Comparison of ENCODE assay signal across 8 cellular contexts in the genomic region with DNA sequence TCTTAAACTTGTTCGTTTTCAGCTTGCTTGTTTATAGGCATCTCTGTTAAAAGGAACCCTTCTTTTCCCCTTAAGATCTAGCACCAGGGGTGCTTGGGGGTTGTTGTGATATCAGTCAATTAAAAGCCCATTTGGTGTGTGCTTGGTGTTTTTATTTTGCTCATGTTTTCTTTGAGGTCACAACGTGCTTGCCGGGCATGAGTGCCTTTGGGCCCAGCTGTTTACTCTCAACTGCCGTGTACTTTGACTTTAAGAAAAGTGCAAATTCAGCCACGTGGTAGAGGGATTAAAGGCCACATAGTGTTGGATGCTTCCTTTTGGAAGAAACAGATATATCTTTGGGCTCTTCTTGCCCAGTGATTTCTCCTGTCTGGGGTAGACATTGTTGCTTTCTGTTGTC. TPM values are rescaled to one million over a fixed set of nuclear protein-coding genes. Genes with fewer than 3 reads are reported as not detected.
DNase-seq lines count a peak whose midpoint lies in the region; ATAC-seq, FAIRE-seq and TF ChIP-seq lines count a peak whose summit lies in the region.

No MANE protein-coding gene starts in this region.

- H3K9me3 ChIP-seq in adrenal gland (replicated peaks in 1 of 3) (no peaks in the 10 kb centered on the region), tibial nerve (no peaks in the 10 kb centered on the region)

- no peak overlapping the region for H3K23ac ChIP-seq in mesendoderm (ENCODE audit: low read length)

- no peak overlapping the region for H2BK120ac ChIP-seq in mesendoderm (ENCODE audit: low read depth, low read length)

- peak overlapping the region in 3 of 5 donors; percentile 7 to 62 (median 56) for H3K27ac ChIP-seq in adrenal gland
- no peak overlapping the region for H3K27ac ChIP-seq in mesendoderm (ENCODE audit: low read depth, low read length)
- H3K27ac ChIP-seq in tibial nerve, result peak overlapping the region; percentile 17 to 58 (median 46)

- H3K56ac ChIP-seq in mesendoderm (ENCODE audit: low read length), result peak overlapping the region; percentile 46

- peaks cover 6% of the 10 kb centered on the region for H3K79me1 ChIP-seq in mesendoderm (ENCODE audit: low read length)

- H3K4me3 ChIP-seq in adrenal gland (peak overlapping the region in 1 of 4 donors; percentile 31), mesendoderm (ENCODE audit: low read length) (no peak overlapping the region), tibial nerve (peak overlapping the region in 1 of 4 donors; percentile 10)

- WGBS in adrenal gland, 4 donors, result 2 to 8% (median 6%) methylated on average over 5 of the region's 5 CpGs
- WGBS in mesendoderm (ENCODE audit: extremely low coverage, insufficient coverage, low lambda C conversion rate), result no CpG with 5 or more reads among the region's 5 CpGs
- 0 to 6% methylated on average over 5 of the region's 5 CpGs for WGBS in tibial nerve, 2 donors

- peak overlapping the region; percentile 47 for H3K4me3 Mint-ChIP-seq in activated T-cell treated with anti-CD3 and anti-CD28 coated beads, Interleukin-2, amount 50 U/mL, for 4 hours

- peak overlapping the region; percentile 19 for H3K9ac ChIP-seq in mesendoderm (ENCODE audit: low read length)

- peaks cover 44% of the 10 kb centered on the region for H3K4me1 Mint-ChIP-seq in activated T-cell treated with anti-CD3 and anti-CD28 coated beads, Interleukin-2, amount 50 U/mL, for 4 hours (ENCODE audit: low read depth)

- H3K18ac ChIP-seq in mesendoderm (ENCODE audit: low read length), result no peak overlapping the region

- H3K4me1 ChIP-seq in adrenal gland (replicated peaks in 1 of 2) (peaks cover 40 to 68% of the 10 kb centered on the region in 2 donors), mesendoderm (ENCODE audit: control insufficient read depth, low read depth, low read length) (peaks cover 15% of the 10 kb centered on the region), tibial nerve (peaks cover 0 to 88% (median 58%) of the 10 kb centered on the region in 4 donors)

- H3K27me3 ChIP-seq in adrenal gland (no peaks in the 10 kb centered on the region), mesendoderm (ENCODE audit: insufficient read depth, low read length, poor library complexity) (no peaks in the 10 kb centered on the region), tibial nerve (no peaks in the 10 kb centered on the region)

- FAIRE-seq in H54 (lab: Jason Lieb, UNC), result no peak

- no peak for ATAC-seq in activated T-cell treated with anti-CD3 and anti-CD28 coated beads, Interleukin-2, amount 50 U/mL, for 4 hours
- no peak for ATAC-seq in GM21576 (IDR thresholded peaks at IDR 0.05; ENCODE audit: unreplicated experiment)

- no peak for DNase-seq in activated T-cell treated with anti-CD3 and anti-CD28 coated beads, Interleukin-2, amount 50 U/mL, for 4 hours
- DNase-seq in activated T-cell treated with anti-CD3 and anti-CD28 coated beads for 4 hours, result no peak
- no peak for DNase-seq in adrenal gland
- no peak for DNase-seq in mesendoderm
- DNase-seq in tibial nerve (ENCODE audit: low spot score in 2 of 2), result no peak
- DNase-seq in NCI-H1092 treated with DMSO at 0.1 percent for 48 hours (lab: John Stamatoyannopoulos, UW), result no peak
- DNase-seq in H54 (ENCODE audit: insufficient read length, low spot score), result no peak

- H3K36me3 ChIP-seq in adrenal gland (replicated peaks in 1 of 2) (peaks cover 0 to 1% of the 10 kb centered on the region in 2 donors), mesendoderm (ENCODE audit: control insufficient read depth, insufficient read depth, low read length) (peaks cover 1% of the 10 kb centered on the region), tibial nerve (peaks cover 0 to 19% (median 0%) of the 10 kb centered on the region in 3 donors)

- TF ChIP-seq CTCF in adrenal gland (IDR thresholded peaks at IDR 0.05) (no peak), tibial nerve (IDR thresholded peaks at IDR 0.05) (no peak)

- H3K9me3 Mint-ChIP-seq in activated T-cell treated with anti-CD3 and anti-CD28 coated beads, Interleukin-2, amount 50 U/mL, for 4 hours, result no peaks in the 10 kb centered on the region

- TF ChIP-seq POLR2A in adrenal gland (IDR thresholded peaks at IDR 0.05) (no peak), tibial nerve (IDR thresholded peaks at IDR 0.05) (no peak), H54 (IDR thresholded peaks at IDR 0.05; ENCODE audit: low read depth, low read length) (no peak)

- H3K4ac ChIP-seq in mesendoderm (ENCODE audit: low read depth, low read length), result no peak overlapping the region

- peaks cover 91% of the 10 kb centered on the region for H3K79me2 ChIP-seq in mesendoderm (ENCODE audit: control insufficient read depth, insufficient read depth, low read length)

- H2AK5ac ChIP-seq in mesendoderm (ENCODE audit: low read length), result no peak overlapping the region

- H2BK15ac ChIP-seq in mesendoderm (replicated peaks; ENCODE audit: low read depth), result no peak overlapping the region

- H4K5ac ChIP-seq in mesendoderm (ENCODE audit: low read length), result no peak overlapping the region

- H3K36me3 Mint-ChIP-seq in activated T-cell treated with anti-CD3 and anti-CD28 coated beads, Interleukin-2, amount 50 U/mL, for 4 hours (ENCODE audit: insufficient read depth), result peaks cover 16% of the 10 kb centered on the region

- no peak overlapping the region for H3K4me2 ChIP-seq in mesendoderm (ENCODE audit: low read length)

- no peak overlapping the region for H4K8ac ChIP-seq in mesendoderm (ENCODE audit: low read depth, low read length)

- H2BK5ac ChIP-seq in mesendoderm (ENCODE audit: low read length), result no peak overlapping the region

- intact Hi-C loops in adrenal gland (cut with DNase I), result no loop called here

- TF ChIP-seq EP300 in tibial nerve (IDR thresholded peaks at IDR 0.05), result no peak

- H3K27me3 Mint-ChIP-seq in activated T-cell treated with anti-CD3 and anti-CD28 coated beads, Interleukin-2, amount 50 U/mL, for 4 hours (ENCODE audit: low read depth), result no peaks in the 10 kb centered on the region

RNA-seq across cellular contexts. Expression of a gene that starts 10.5 kb away (rescaled TPM):
- total RNA-seq in activated T-cell treated with anti-CD3 and anti-CD28 coated beads, Interleukin-2, amount 50 U/mL, for 4 hours, result 10 to 100 TPM; 85.0 to 92.7 (median 91.1) TPM
- total RNA-seq in adrenal gland (10 to 100 TPM; 35.0 to 90.3 (median 57.0) TPM), tibial nerve (10 to 100 TPM; 49.6 to 90.0 (median 54.3) TPM)
- 10 to 100 TPM; 11.3 to 33.7 (median 24.5) TPM for polyA plus RNA-seq in adrenal gland
- 96.8 TPM for polyA plus RNA-seq in mesendoderm (2013, experiment 1 of 2)
- 97.9 TPM for polyA plus RNA-seq in mesendoderm (2013, experiment 2 of 2)
